1 cellular context compared by ENCODE assay signal in the genomic region with DNA sequence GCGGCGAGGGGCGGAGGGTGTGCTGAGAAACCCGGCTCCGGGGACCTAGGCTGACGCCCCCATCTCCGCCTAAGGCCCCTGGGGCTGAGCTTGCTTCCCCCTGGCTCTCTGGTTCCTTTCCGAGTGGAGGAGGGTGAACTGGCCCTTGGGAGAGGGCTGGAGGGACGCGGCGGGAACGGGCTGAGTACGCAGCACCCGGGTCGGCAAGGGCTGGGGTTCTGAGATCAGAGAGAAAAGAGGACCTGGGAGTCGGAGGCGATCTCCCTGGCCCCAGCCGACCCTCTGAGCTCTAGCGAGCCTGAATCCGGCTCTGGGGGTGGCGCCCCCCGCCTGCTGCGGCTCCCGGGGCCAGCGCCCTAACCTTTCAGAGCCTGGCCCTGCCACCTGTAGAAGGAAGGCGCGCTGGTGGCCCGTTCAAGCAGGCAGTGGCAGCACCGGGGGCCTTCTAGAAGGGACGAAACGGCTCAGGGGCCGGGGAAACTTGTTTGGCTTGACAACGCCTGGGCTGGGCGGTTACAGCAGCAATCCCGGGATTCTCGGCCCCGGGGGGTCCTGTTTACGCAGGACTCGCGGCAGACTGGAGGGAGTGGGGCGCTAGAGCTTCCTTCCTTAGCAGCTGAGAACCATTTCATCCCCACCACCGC.
TF ChIP-seq lines count a peak whose summit lies in the region.

No MANE protein-coding gene starts in this region.

TF ChIP-seq in HCT116, 20 proteins besides CTCF, POLR2A, EP300 and RAD21 (continued from another document):
- no peak for TF ChIP-seq TCF7L2 (IDR thresholded peaks at IDR 0.05; ENCODE audit: borderline replicate concordance, extremely low read depth, insufficient read depth, insufficient read length)
- TF ChIP-seq, protein P1, sequence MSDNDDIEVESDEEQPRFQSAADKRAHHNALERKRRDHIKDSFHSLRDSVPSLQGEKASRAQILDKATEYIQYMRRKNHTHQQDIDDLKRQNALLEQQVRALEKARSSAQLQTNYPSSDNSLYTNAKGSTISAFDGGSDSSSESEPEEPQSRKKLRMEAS (IDR thresholded peaks at IDR 0.05) = no peak
